ENCODE assay signal across 1 cellular context in the genomic region with DNA sequence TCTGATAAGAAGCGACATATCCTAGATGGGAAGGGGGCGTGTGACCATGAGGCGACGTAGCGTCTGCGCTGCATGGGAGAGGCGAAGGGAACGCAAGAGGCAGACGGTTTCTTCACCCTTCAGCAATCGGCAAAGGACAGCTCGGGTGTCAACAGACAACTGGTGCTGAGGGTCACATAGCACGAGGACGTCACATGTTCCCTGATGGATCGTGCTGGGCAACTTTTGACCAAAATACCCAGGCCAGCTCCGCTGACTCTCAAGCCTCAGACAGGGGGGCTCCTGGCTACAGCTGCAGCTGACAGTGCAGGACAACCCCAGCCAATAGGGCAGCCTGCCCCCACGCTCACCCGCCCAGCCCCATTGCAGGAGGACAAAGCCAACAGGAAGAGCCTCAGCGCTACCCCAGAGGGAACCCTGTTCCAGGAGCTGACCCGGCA.
TF ChIP-seq lines count a peak whose summit lies in the region.

No MANE protein-coding gene starts in this region.

TF ChIP-seq in IMR-90, 13 proteins besides CTCF, POLR2A, EP300 and RAD21:
- TF ChIP-seq, protein P1, sequence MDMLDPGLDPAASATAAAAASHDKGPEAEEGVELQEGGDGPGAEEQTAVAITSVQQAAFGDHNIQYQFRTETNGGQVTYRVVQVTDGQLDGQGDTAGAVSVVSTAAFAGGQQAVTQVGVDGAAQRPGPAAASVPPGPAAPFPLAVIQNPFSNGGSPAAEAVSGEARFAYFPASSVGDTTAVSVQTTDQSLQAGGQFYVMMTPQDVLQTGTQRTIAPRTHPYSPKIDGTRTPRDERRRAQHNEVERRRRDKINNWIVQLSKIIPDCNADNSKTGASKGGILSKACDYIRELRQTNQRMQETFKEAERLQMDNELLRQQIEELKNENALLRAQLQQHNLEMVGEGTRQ (IDR thresholded peaks at IDR 0.05; ENCODE audit: low read depth, low read length) = no peak
- TF ChIP-seq MAFK (IDR thresholded peaks at IDR 0.05; ENCODE audit: low read depth, low read length) (no peak), SMC3 (IDR thresholded peaks at IDR 0.05; ENCODE audit: low read depth, low read length) (no peak), CEBPB (IDR thresholded peaks at IDR 0.05; ENCODE audit: low read depth, low read length) (no peak)
